Comparison of ENCODE assay signal across 18 cellular contexts in the genomic region with DNA sequence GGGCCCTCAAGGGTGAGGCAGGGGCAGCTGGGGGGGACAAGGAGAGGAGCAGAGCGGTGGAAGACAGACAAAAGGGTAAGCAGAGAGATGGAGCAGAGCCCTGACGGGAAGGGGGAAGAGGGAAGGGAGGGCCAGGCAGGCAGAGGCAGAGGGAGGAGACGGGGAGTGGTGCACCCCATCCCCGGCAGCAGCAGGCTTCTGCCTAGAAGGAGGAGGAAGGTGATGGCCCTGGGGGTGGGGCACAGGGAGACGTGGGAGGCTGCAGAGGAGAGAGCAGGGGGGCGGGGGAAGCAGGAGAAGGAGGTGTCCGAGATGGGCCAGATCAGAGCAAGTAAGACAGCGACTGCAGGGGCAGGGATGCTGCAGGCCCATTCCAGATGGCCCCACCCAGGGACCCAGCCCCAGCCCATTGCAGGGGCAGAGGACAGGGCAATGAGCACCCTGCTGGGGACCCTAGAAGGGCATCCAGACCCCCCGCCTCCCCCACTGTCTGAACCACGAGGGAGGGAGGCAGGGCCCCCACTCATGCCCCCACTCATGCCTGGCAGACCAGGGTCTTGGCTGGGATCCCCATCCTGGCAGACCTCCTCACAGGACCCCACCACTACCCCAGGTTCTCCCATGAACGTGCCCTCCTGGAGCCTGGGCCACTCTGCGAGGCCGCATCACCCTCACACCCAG. TPM values are rescaled to one million over a fixed set of nuclear protein-coding genes. Genes with fewer than 3 reads are reported as not detected.
A peak's percentile ranks its signal among the peaks of the same experiment; 100 is the strongest.
DNase-seq lines count a peak whose midpoint lies in the region; ATAC-seq, FAIRE-seq and TF ChIP-seq lines count a peak whose summit lies in the region.
"Had no signal": no experiment of that assay in that cellular context is flagged by ENCODE, and none has a peak within 500 bp of the region (broad histone marks: within the 10 kb centered on the region; RNA-seq: fewer than 3 reads in every experiment).

No MANE protein-coding gene starts in this region.

- no peak overlapping the region for H3K27ac ChIP-seq in HepG2 (ENCODE audit: extremely low read length, insufficient read depth, low read length)
- H3K27ac ChIP-seq in right lobe of liver = no peak overlapping the region
- H3K27ac ChIP-seq in astrocyte (ENCODE audit: low read depth, low read length) = no peak overlapping the region

- no peak overlapping the region for H2AFZ ChIP-seq in HepG2 (ENCODE audit: low read length)
- no peak overlapping the region for H2AFZ ChIP-seq in astrocyte (ENCODE audit: low read depth, low read length)

- 0 out of 2 replicates have a peak overlapping the region, but pooled peaks have one; percentile 57 for H3K4me2 ChIP-seq in HepG2 (ENCODE audit: low read depth, low read length)
- H3K4me2 ChIP-seq in astrocyte (ENCODE audit: low read length) = no peak overlapping the region

- no peaks in the 10 kb centered on the region for H3K36me3 Mint-ChIP-seq in astrocyte (ENCODE audit: low read depth, unreplicated experiment)

- no peak for TF ChIP-seq RAD21 in HepG2 (CRISPR knock-in tag; IDR thresholded peaks at IDR 0.05)

- H3K9me3 Mint-ChIP-seq in astrocyte (ENCODE audit: unreplicated experiment) = no peaks in the 10 kb centered on the region

- no peak overlapping the region for H3K4me3 ChIP-seq in HepG2 (replicated peaks in 1 of 3; ENCODE audit: insufficient read depth in 1 of 3, low read depth in 2 of 3, low read length in 3 of 3)
- no peak overlapping the region for H3K4me3 ChIP-seq in right lobe of liver
- no peak overlapping the region for H3K4me3 ChIP-seq in astrocyte (ENCODE audit: insufficient read depth, low read depth, low read length)

- H3K4me3 Mint-ChIP-seq in astrocyte (ENCODE audit: unreplicated experiment) = peak overlapping the region; percentile 66

- H3K4me1 ChIP-seq in HepG2 (ENCODE audit: insufficient read depth, low read length) = peaks cover 48% of the 10 kb centered on the region
- no peaks in the 10 kb centered on the region for H3K4me1 ChIP-seq in right lobe of liver
- peaks cover 5% of the 10 kb centered on the region for H3K4me1 ChIP-seq in astrocyte (ENCODE audit: insufficient read depth, low read length)

- H3K9me3 ChIP-seq in HepG2 (ENCODE audit: low read length) = no peaks in the 10 kb centered on the region
- H3K9me3 ChIP-seq in right lobe of liver = no peaks in the 10 kb centered on the region
- no peaks in the 10 kb centered on the region for H3K9me3 ChIP-seq in astrocyte (ENCODE audit: insufficient read depth, low read depth, low read length)

- FAIRE-seq in HepG2 (lab: Jason Lieb, UNC) (no peak), astrocyte (lab: Jason Lieb, UNC) (no peak), urothelium cell line (lab: Jason Lieb, UNC) (no peak), HTR-8/SVneo (lab: Jason Lieb, UNC) (no peak)
- FAIRE-seq: A204.1, G401.6, GM12891 had no signal

- BruUV-seq in HepG2 (replicated peaks; lab: Mats Ljungman, UMichigan) = no TSS peak

- no peaks in the 10 kb centered on the region for H4K20me1 ChIP-seq in HepG2 (ENCODE audit: insufficient read depth, low read length)
- H4K20me1 ChIP-seq in astrocyte (ENCODE audit: insufficient read depth, low read length) = no peaks in the 10 kb centered on the region

- H3K36me3 ChIP-seq in HepG2 (replicated peaks in 1 of 2; ENCODE audit: control insufficient read depth in 1 of 2, insufficient read depth in 2 of 2, low read length in 2 of 2) (no peaks in the 10 kb centered on the region), right lobe of liver (no peaks in the 10 kb centered on the region), astrocyte (ENCODE audit: insufficient read depth, low read length) (no peaks in the 10 kb centered on the region)

- no peak for DNase-seq in HepG2 (ENCODE audit: low spot score)
- DNase-seq in right lobe of liver = no peak
- DNase-seq in astrocyte (ENCODE audit: low read depth) = no peak
- DNase-seq in left kidney (ENCODE audit: low read depth, low spot score) = peak; percentile 26
- DNase-seq in urothelium cell line (ENCODE audit: low spot score) = peak; percentile 54
- no peak for DNase-seq in activated CD8-positive, alpha-beta memory T cell treated with anti-CD3 and anti-CD28 coated beads for 24 hours
- DNase-seq in foreskin melanocyte = no peak
- DNase-seq in HTR-8/SVneo (ENCODE audit: insufficient read length, low spot score) = no peak
- DNase-seq: DMS79 treated with DMSO at 0.1 percent for 48 hours, GOT3, Kasumi-1, NCI-H1105 treated with DMSO at 0.1 percent for 48 hours, NCI-H1930, NCI-H524 treated with DMSO at 0.1 percent for 48 hours, SHP77 had no signal

- no peak for TF ChIP-seq EP300 in HepG2 (IDR thresholded peaks at IDR 0.05; ENCODE audit: low read depth in 2 of 2, low read length in 2 of 2)
- TF ChIP-seq EP300 in HepG2 (CRISPR knock-in tag; IDR thresholded peaks at IDR 0.05; ENCODE audit: borderline replicate concordance) = no peak

- H3K9ac ChIP-seq in HepG2 (ENCODE audit: insufficient read depth, low read depth, low read length) = no peak overlapping the region
- H3K9ac ChIP-seq in astrocyte (ENCODE audit: low read length) = no peak overlapping the region

- intact Hi-C loops in HepG2 (cut with micrococcal nuclease; ENCODE audit: unreplicated experiment) = no loop called here
- intact Hi-C loops in right lobe of liver (cut with DNase I) = no loop called here

- no peaks in the 10 kb centered on the region for H3K27me3 Mint-ChIP-seq in astrocyte (ENCODE audit: low read depth, unreplicated experiment)

- H3K4me1 Mint-ChIP-seq in astrocyte (ENCODE audit: low read depth, unreplicated experiment) = peaks cover 11% of the 10 kb centered on the region

- H3K79me2 ChIP-seq in HepG2 (ENCODE audit: insufficient read depth, low read length) (no peaks in the 10 kb centered on the region), astrocyte (ENCODE audit: insufficient read depth, low read length) (no peaks in the 10 kb centered on the region)

- POLR2A ChIA-PET in HepG2 (lab: Yijun Ruan, JAX) = no interaction called here

- H3K27ac Mint-ChIP-seq in astrocyte (ENCODE audit: unreplicated experiment) = no peak overlapping the region

- TF ChIP-seq POLR2A in HepG2 (IDR thresholded peaks at IDR 0.05; ENCODE audit: insufficient read depth in 1 of 2, low read depth in 2 of 2, low read length in 2 of 2) = no peak
- TF ChIP-seq POLR2A in right lobe of liver (IDR thresholded peaks at IDR 0.05) = no peak

- H3K27me3 ChIP-seq in HepG2 (ENCODE audit: control insufficient read depth in 1 of 2, insufficient read depth in 2 of 2, low read length in 2 of 2) (peaks cover 0 to 19% of the 10 kb centered on the region in 2 experiments; a peak in 3 of 5 replicates), right lobe of liver (peaks cover 7 to 22% of the 10 kb centered on the region in 2 donors), astrocyte (ENCODE audit: insufficient read depth, low read length) (peaks cover 16% of the 10 kb centered on the region)

- ATAC-seq in HepG2 (no peak), right lobe of liver (no peak)

- 48% methylated on average over 5 of the region's 13 CpGs for WGBS in HepG2 (ENCODE audit: low lambda C conversion rate)
- WGBS in right lobe of liver (ENCODE audit: insufficient coverage, low coverage, low lambda C conversion rate, missing lambda C conversion rate) = 42% methylated on average over 8 of the region's 13 CpGs

- TF ChIP-seq CTCF in HepG2 (CRISPR knock-in tag; IDR thresholded peaks at IDR 0.05) = no peak
- TF ChIP-seq CTCF in right lobe of liver (IDR thresholded peaks at IDR 0.05) = no peak
- TF ChIP-seq CTCF in astrocyte (IDR thresholded peaks at IDR 0.05; ENCODE audit: insufficient read depth, low read depth, low read length) = no peak

- in situ Hi-C loops in HepG2 (cut with HindIII; ENCODE audit: extremely low pct_ligation_motif_present, low pct_unique_long_range_greater_than_20kb) = no loop called here

- CTCF ChIA-PET in HepG2 (lab: Yijun Ruan, JAX; ENCODE audit: low intra/inter-chr PET ratio, low total read pairs) = no interaction called here

RNA-seq across cellular contexts. Expression of gene L1CAM, which starts 2.7 kb away (rescaled TPM):
- 1.1 and 1.4 TPM in 2 replicates for total RNA-seq in HepG2 (2016; rRNA removed; fragmentation: Illumina TruSeq; extraction: Trizol)
- total RNA-seq in HepG2 (2016; cell fraction: cytosol; rRNA removed; fragmentation: Illumina TruSeq; extraction: Trizol; ENCODE audit: low read depth) = 0.18 and 0.30 TPM in 2 replicates
- total RNA-seq in HepG2 (2016; cell fraction: insoluble cytoplasmic fraction; rRNA removed; fragmentation: Illumina TruSeq; extraction: Trizol) = 0.74 and 1.1 TPM in 2 replicates
- 0.59 and 0.74 TPM in 2 replicates for total RNA-seq in HepG2 (2016; cell fraction: membrane; rRNA removed; fragmentation: Illumina TruSeq; extraction: Trizol)
- total RNA-seq in HepG2 (2016; cell fraction: nucleus; rRNA removed; fragmentation: Illumina TruSeq; extraction: Trizol) = 2.9 and 3.0 TPM in 2 replicates
- 2.0 and 5.0 TPM in 2 replicates for polyA plus RNA-seq in HepG2 (2011; rRNA removed)
- 2.5 TPM in 2 replicates for polyA plus RNA-seq in HepG2 (2011; cell fraction: cytosol; rRNA removed)
- 15.9 and 17.0 TPM in 2 replicates for polyA plus RNA-seq in HepG2 (2011; cell fraction: nucleus; rRNA removed)
- 1.8 and 5.5 TPM in 2 replicates for polyA plus RNA-seq in HepG2 (2012)
- 0.24 TPM in 2 replicates for polyA plus RNA-seq in HepG2 (2016; cell fraction: cytosol; fragmentation: Illumina TruSeq; extraction: Trizol; ENCODE audit: low read depth)
- polyA plus RNA-seq in HepG2 (2016; cell fraction: insoluble cytoplasmic fraction; fragmentation: Illumina TruSeq; extraction: Trizol; ENCODE audit: low read depth) = 0.83 and 1.4 TPM in 2 replicates
- polyA plus RNA-seq in HepG2 (2016; cell fraction: membrane; fragmentation: Illumina TruSeq; extraction: Trizol; ENCODE audit: low read depth) = 0.46 and 0.98 TPM in 2 replicates
- 6.9 and 8.1 TPM in 2 replicates for polyA plus RNA-seq in HepG2 (2016; cell fraction: nucleus; fragmentation: Illumina TruSeq; extraction: Trizol; ENCODE audit: insufficient read depth, low read depth)
- polyA minus RNA-seq in HepG2 (2011; rRNA and poly(A)+ RNA removed; ENCODE audit: low replicate concordance) = 14.7 and 119 TPM in 2 replicates
- polyA minus RNA-seq in HepG2 (2011; cell fraction: cytosol; rRNA and poly(A)+ RNA removed) = 4.0 and 7.3 TPM in 2 replicates
- 4.6 and 6.8 TPM in 2 replicates for polyA minus RNA-seq in HepG2 (2011; cell fraction: nucleus; rRNA and poly(A)+ RNA removed)
- under 1 TPM in 4 of 6 experiments, not detected in 2; 0.33 to 0.64 (median 0.47) TPM for total RNA-seq in right lobe of liver
- 347 and 353 TPM in 2 replicates for total RNA-seq in astrocyte

RNA-seq across cellular contexts. Expression of gene AVPR2, which starts 21.2 kb away (rescaled TPM):
- total RNA-seq in HepG2 (2016; rRNA removed; fragmentation: Illumina TruSeq; extraction: Trizol) (not detected in 2 replicates), right lobe of liver (under 1 TPM in 1 of 6 experiments, not detected in 5; 0.31 TPM), astrocyte (not detected in 2 replicates)
- not detected in 2 replicates for total RNA-seq in HepG2 (2016; cell fraction: cytosol; rRNA removed; fragmentation: Illumina TruSeq; extraction: Trizol; ENCODE audit: low read depth)
- total RNA-seq in HepG2 (2016; cell fraction: insoluble cytoplasmic fraction; rRNA removed; fragmentation: Illumina TruSeq; extraction: Trizol) = not detected in 2 replicates
- not detected in 2 replicates for total RNA-seq in HepG2 (2016; cell fraction: membrane; rRNA removed; fragmentation: Illumina TruSeq; extraction: Trizol)
- not detected in 2 replicates for total RNA-seq in HepG2 (2016; cell fraction: nucleus; rRNA removed; fragmentation: Illumina TruSeq; extraction: Trizol)
- polyA plus RNA-seq in HepG2 (2011; rRNA removed) = not detected in 2 replicates
- not detected in 2 replicates for polyA plus RNA-seq in HepG2 (2011; cell fraction: cytosol; rRNA removed)
- polyA plus RNA-seq in HepG2 (2011; cell fraction: nucleus; rRNA removed) = not detected in 2 replicates
- not detected in 2 replicates for polyA plus RNA-seq in HepG2 (2012)
- polyA plus RNA-seq in HepG2 (2016; cell fraction: cytosol; fragmentation: Illumina TruSeq; extraction: Trizol; ENCODE audit: low read depth) = not detected in 2 replicates
- not detected in 2 replicates for polyA plus RNA-seq in HepG2 (2016; cell fraction: insoluble cytoplasmic fraction; fragmentation: Illumina TruSeq; extraction: Trizol; ENCODE audit: low read depth)
- not detected in 2 replicates for polyA plus RNA-seq in HepG2 (2016; cell fraction: membrane; fragmentation: Illumina TruSeq; extraction: Trizol; ENCODE audit: low read depth)
- not detected in 2 replicates for polyA plus RNA-seq in HepG2 (2016; cell fraction: nucleus; fragmentation: Illumina TruSeq; extraction: Trizol; ENCODE audit: insufficient read depth, low read depth)
- 0.18 and 0.87 TPM in 2 replicates for polyA minus RNA-seq in HepG2 (2011; rRNA and poly(A)+ RNA removed; ENCODE audit: low replicate concordance)
- not detected in 2 replicates for polyA minus RNA-seq in HepG2 (2011; cell fraction: cytosol; rRNA and poly(A)+ RNA removed)
- not detected in 2 replicates for polyA minus RNA-seq in HepG2 (2011; cell fraction: nucleus; rRNA and poly(A)+ RNA removed)

RNA-seq across cellular contexts. Expression of gene ARHGAP4, which starts 42.8 kb away (rescaled TPM):
- total RNA-seq in HepG2 (2016; rRNA removed; fragmentation: Illumina TruSeq; extraction: Trizol) (0.64 TPM in 1 of 2 replicates, not detected in the other), right lobe of liver (10 to 100 TPM in 2 of 6 experiments, 1 to 10 TPM in 4; 5.5 to 11.9 (median 8.7) TPM), astrocyte (3.9 and 4.3 TPM in 2 replicates)
- total RNA-seq in HepG2 (2016; cell fraction: cytosol; rRNA removed; fragmentation: Illumina TruSeq; extraction: Trizol; ENCODE audit: low read depth) = not detected in 2 replicates
- 0.22 TPM in 1 of 2 replicates, not detected in the other for total RNA-seq in HepG2 (2016; cell fraction: insoluble cytoplasmic fraction; rRNA removed; fragmentation: Illumina TruSeq; extraction: Trizol)
- total RNA-seq in HepG2 (2016; cell fraction: membrane; rRNA removed; fragmentation: Illumina TruSeq; extraction: Trizol) = 0.28 TPM in 1 of 2 replicates, not detected in the other
- total RNA-seq in HepG2 (2016; cell fraction: nucleus; rRNA removed; fragmentation: Illumina TruSeq; extraction: Trizol) = 0.41 TPM in 1 of 2 replicates, not detected in the other
- 0.57 and 1.1 TPM in 2 replicates for polyA plus RNA-seq in HepG2 (2011; rRNA removed)
- polyA plus RNA-seq in HepG2 (2011; cell fraction: cytosol; rRNA removed) = 0.10 and 0.19 TPM in 2 replicates
- 7.0 and 9.1 TPM in 2 replicates for polyA plus RNA-seq in HepG2 (2011; cell fraction: nucleus; rRNA removed)
- 0.35 and 0.59 TPM in 2 replicates for polyA plus RNA-seq in HepG2 (2012)
- polyA plus RNA-seq in HepG2 (2016; cell fraction: cytosol; fragmentation: Illumina TruSeq; extraction: Trizol; ENCODE audit: low read depth) = not detected in 2 replicates
- polyA plus RNA-seq in HepG2 (2016; cell fraction: insoluble cytoplasmic fraction; fragmentation: Illumina TruSeq; extraction: Trizol; ENCODE audit: low read depth) = not detected in 2 replicates
- polyA plus RNA-seq in HepG2 (2016; cell fraction: membrane; fragmentation: Illumina TruSeq; extraction: Trizol; ENCODE audit: low read depth) = not detected in 2 replicates
- 0.64 and 1.9 TPM in 2 replicates for polyA plus RNA-seq in HepG2 (2016; cell fraction: nucleus; fragmentation: Illumina TruSeq; extraction: Trizol; ENCODE audit: insufficient read depth, low read depth)
- 1.6 and 1.8 TPM in 2 replicates for polyA minus RNA-seq in HepG2 (2011; rRNA and poly(A)+ RNA removed; ENCODE audit: low replicate concordance)
- polyA minus RNA-seq in HepG2 (2011; cell fraction: cytosol; rRNA and poly(A)+ RNA removed) = 1.1 TPM in 1 of 2 replicates, not detected in the other
- 1.2 and 2.8 TPM in 2 replicates for polyA minus RNA-seq in HepG2 (2011; cell fraction: nucleus; rRNA and poly(A)+ RNA removed)

RNA-seq across cellular contexts. Expression of gene NAA10, which starts 51.5 kb away (rescaled TPM):
- 51.1 and 51.7 TPM in 2 replicates for total RNA-seq in HepG2 (2016; rRNA removed; fragmentation: Illumina TruSeq; extraction: Trizol)
- total RNA-seq in HepG2 (2016; cell fraction: cytosol; rRNA removed; fragmentation: Illumina TruSeq; extraction: Trizol; ENCODE audit: low read depth) = 55.8 and 62.5 TPM in 2 replicates
- total RNA-seq in HepG2 (2016; cell fraction: insoluble cytoplasmic fraction; rRNA removed; fragmentation: Illumina TruSeq; extraction: Trizol) = 47.6 and 50.9 TPM in 2 replicates
- total RNA-seq in HepG2 (2016; cell fraction: membrane; rRNA removed; fragmentation: Illumina TruSeq; extraction: Trizol) = 52.1 and 59.2 TPM in 2 replicates
- total RNA-seq in HepG2 (2016; cell fraction: nucleus; rRNA removed; fragmentation: Illumina TruSeq; extraction: Trizol) = 27.3 and 30.2 TPM in 2 replicates
- 49.1 and 49.2 TPM in 2 replicates for polyA plus RNA-seq in HepG2 (2011; rRNA removed)
- polyA plus RNA-seq in HepG2 (2011; cell fraction: cytosol; rRNA removed) = 61.9 and 80.7 TPM in 2 replicates
- 84.9 and 98.2 TPM in 2 replicates for polyA plus RNA-seq in HepG2 (2011; cell fraction: nucleus; rRNA removed)
- 45.4 and 52.3 TPM in 2 replicates for polyA plus RNA-seq in HepG2 (2012)
- 168 and 195 TPM in 2 replicates for polyA plus RNA-seq in HepG2 (2016; cell fraction: cytosol; fragmentation: Illumina TruSeq; extraction: Trizol; ENCODE audit: low read depth)
- polyA plus RNA-seq in HepG2 (2016; cell fraction: insoluble cytoplasmic fraction; fragmentation: Illumina TruSeq; extraction: Trizol; ENCODE audit: low read depth) = 99.2 and 109 TPM in 2 replicates
- polyA plus RNA-seq in HepG2 (2016; cell fraction: membrane; fragmentation: Illumina TruSeq; extraction: Trizol; ENCODE audit: low read depth) = 92.8 and 108 TPM in 2 replicates
- 92.2 and 97.8 TPM in 2 replicates for polyA plus RNA-seq in HepG2 (2016; cell fraction: nucleus; fragmentation: Illumina TruSeq; extraction: Trizol; ENCODE audit: insufficient read depth, low read depth)
- polyA minus RNA-seq in HepG2 (2011; rRNA and poly(A)+ RNA removed; ENCODE audit: low replicate concordance) = 30.3 and 98.8 TPM in 2 replicates
- 14.6 and 17.3 TPM in 2 replicates for polyA minus RNA-seq in HepG2 (2011; cell fraction: cytosol; rRNA and poly(A)+ RNA removed)
- 23.7 and 25.0 TPM in 2 replicates for polyA minus RNA-seq in HepG2 (2011; cell fraction: nucleus; rRNA and poly(A)+ RNA removed)
- total RNA-seq in right lobe of liver = 10 to 100 TPM; 36.1 to 56.2 (median 39.7) TPM
- 134 and 144 TPM in 2 replicates for total RNA-seq in astrocyte

RNA-seq across cellular contexts. Expression of gene PDZD4, which starts 53.0 kb away (rescaled TPM):
- total RNA-seq in HepG2 (2016; rRNA removed; fragmentation: Illumina TruSeq; extraction: Trizol) = not detected in 2 replicates
- total RNA-seq in HepG2 (2016; cell fraction: cytosol; rRNA removed; fragmentation: Illumina TruSeq; extraction: Trizol; ENCODE audit: low read depth) = not detected in 2 replicates
- not detected in 2 replicates for total RNA-seq in HepG2 (2016; cell fraction: insoluble cytoplasmic fraction; rRNA removed; fragmentation: Illumina TruSeq; extraction: Trizol)
- total RNA-seq in HepG2 (2016; cell fraction: membrane; rRNA removed; fragmentation: Illumina TruSeq; extraction: Trizol) = not detected in 2 replicates
- total RNA-seq in HepG2 (2016; cell fraction: nucleus; rRNA removed; fragmentation: Illumina TruSeq; extraction: Trizol) = not detected in 2 replicates
- 0.03 TPM in 1 of 2 replicates, not detected in the other for polyA plus RNA-seq in HepG2 (2011; rRNA removed)
- polyA plus RNA-seq in HepG2 (2011; cell fraction: cytosol; rRNA removed) = 0.08 TPM in 1 of 2 replicates, not detected in the other
- 0.21 and 0.28 TPM in 2 replicates for polyA plus RNA-seq in HepG2 (2011; cell fraction: nucleus; rRNA removed)
- 0.04 TPM in 1 of 2 replicates, not detected in the other for polyA plus RNA-seq in HepG2 (2012)
- not detected in 2 replicates for polyA plus RNA-seq in HepG2 (2016; cell fraction: cytosol; fragmentation: Illumina TruSeq; extraction: Trizol; ENCODE audit: low read depth)
- not detected in 2 replicates for polyA plus RNA-seq in HepG2 (2016; cell fraction: insoluble cytoplasmic fraction; fragmentation: Illumina TruSeq; extraction: Trizol; ENCODE audit: low read depth)
- polyA plus RNA-seq in HepG2 (2016; cell fraction: membrane; fragmentation: Illumina TruSeq; extraction: Trizol; ENCODE audit: low read depth) = not detected in 2 replicates
- not detected in 2 replicates for polyA plus RNA-seq in HepG2 (2016; cell fraction: nucleus; fragmentation: Illumina TruSeq; extraction: Trizol; ENCODE audit: insufficient read depth, low read depth)
- polyA minus RNA-seq in HepG2 (2011; rRNA and poly(A)+ RNA removed; ENCODE audit: low replicate concordance) = not detected in 2 replicates
- not detected in 2 replicates for polyA minus RNA-seq in HepG2 (2011; cell fraction: cytosol; rRNA and poly(A)+ RNA removed)
- polyA minus RNA-seq in HepG2 (2011; cell fraction: nucleus; rRNA and poly(A)+ RNA removed) = not detected in 2 replicates
- total RNA-seq in right lobe of liver = 1 to 10 TPM in 5 of 6 experiments, under 1 TPM in 1; 0.61 to 2.3 (median 1.5) TPM
- 9.9 and 13.1 TPM in 2 replicates for total RNA-seq in astrocyte

Comparison
In these comparisons a context has a peak if more than half of its experiments do, and no peak if none do; other contexts are left out.
1. DNase-seq: peak in left kidney (single experiment) and urothelium cell line (single experiment); none in HepG2 (single experiment), right lobe of liver (0 of 3), astrocyte (single experiment), activated CD8-positive, alpha-beta memory T cell treated with anti-CD3 and anti-CD28 coated beads for 24 hours (single experiment), foreskin melanocyte (single experiment) and HTR-8/SVneo (single experiment).
2. RNA of gene L1CAM, which starts 2.7 kb away (total RNA-seq): 347 to 353 TPM in astrocyte; 0.18 to 3.0 TPM in HepG2 and 0.33 to 0.64 TPM in right lobe of liver; every median in the first group is over 10 times any median in the second.